Comparison of ENCODE assay signal across 1 cellular context in the genomic region with DNA sequence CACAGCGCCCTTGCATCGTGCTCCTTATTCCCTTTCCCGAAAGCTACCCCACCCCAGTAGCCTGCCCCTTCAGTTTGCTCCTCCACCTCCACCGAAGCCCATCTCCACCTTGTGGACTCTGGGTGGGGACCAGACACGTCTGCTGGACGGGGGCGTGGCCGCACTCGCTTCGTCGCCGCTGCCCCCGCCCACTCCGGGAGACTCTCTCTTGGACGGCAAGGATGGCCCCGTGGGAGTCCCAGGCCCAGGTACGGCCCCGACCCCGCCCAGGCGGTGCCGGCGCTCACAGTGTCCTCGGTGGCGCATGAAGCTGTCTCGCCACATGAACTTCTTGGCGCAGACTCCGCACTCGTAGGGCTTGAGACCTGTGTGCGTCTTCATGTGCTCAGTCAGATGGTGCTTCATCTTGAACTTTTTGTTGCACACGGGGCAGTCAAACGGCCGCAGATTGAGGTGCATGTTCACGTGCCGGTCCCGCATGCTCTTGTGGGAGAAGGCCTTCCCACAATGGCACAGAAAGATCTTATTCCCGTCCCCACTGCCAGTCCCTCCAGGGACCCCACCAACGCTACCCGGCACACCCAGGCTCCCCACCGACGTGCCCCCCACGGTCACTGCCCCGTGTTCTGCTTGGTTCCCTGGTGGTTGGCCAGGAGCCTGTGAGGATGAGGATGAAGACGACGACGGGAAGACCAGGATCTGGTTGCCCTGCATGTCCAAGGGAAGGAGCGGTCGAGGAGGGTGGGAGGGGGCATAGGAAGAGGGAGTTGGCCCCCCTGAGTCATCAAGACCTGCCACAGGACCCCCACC.
TF ChIP-seq lines count a peak whose summit lies in the region.

No MANE protein-coding gene starts in this region.

TF ChIP-seq in endothelial cell of umbilical vein, 7 proteins besides CTCF, POLR2A, EP300 and RAD21 (continued from another document):
- no peak for TF ChIP-seq JUN (IDR thresholded peaks at IDR 0.05; ENCODE audit: borderline replicate concordance, insufficient read depth, insufficient read length, low read depth)
